In the genomic region with DNA sequence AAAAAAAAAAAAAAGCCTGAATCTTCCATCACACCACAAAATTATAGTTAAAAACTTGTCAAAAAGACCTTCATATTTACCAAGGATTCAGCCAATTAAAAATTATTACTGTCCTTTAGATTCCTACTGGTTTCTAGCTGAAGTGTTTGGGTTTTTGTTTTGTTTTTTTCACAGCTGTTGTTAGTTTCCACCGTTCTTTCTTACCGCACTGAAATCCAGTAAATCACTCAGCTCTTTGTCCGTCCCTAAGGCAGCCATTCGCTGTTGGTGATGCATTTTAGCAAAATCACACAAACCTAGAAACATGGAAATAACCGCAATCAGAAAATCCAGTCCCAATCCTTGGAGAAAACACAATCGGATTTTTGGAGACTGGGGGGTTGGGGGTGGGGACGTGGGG, we compare ENCODE assay signal across 8 cellular contexts. TPM values are rescaled to one million over a fixed set of nuclear protein-coding genes. Genes with fewer than 3 reads are reported as not detected.
DNase-seq lines count a peak whose midpoint lies in the region; ATAC-seq and TF ChIP-seq lines count a peak whose summit lies in the region.

No MANE protein-coding gene starts in this region.

- WGBS in HUES64 = under 1% methylated on average over 6 of the region's 7 CpGs
- 4 to 12% methylated on average over 7 of the region's 7 CpGs for WGBS in tibial nerve, 2 donors

- no peak for ATAC-seq in left lung

- H3K36me3 ChIP-seq in BJ (ENCODE audit: control insufficient read depth, insufficient read depth, low read length) (no peaks in the 10 kb centered on the region), HUES64 (ENCODE audit: insufficient read depth, low read length) (peaks cover 32% of the 10 kb centered on the region), left lung (no peaks in the 10 kb centered on the region), tibial nerve (no peaks in the 10 kb centered on the region)

- CTCF ChIA-PET in BJ (lab: Yijun Ruan, JAX) = interaction anchor here (0.6 kb wide), 3 partner anchors 17 to 988 kb away, joined by 3 to 5 read pairs (median 4); no protein-coding TSS in a partner anchor

- in situ Hi-C loops in astrocyte of the cerebellum (cut with HindIII; ENCODE audit: low sequenced_read_pairs) = no loop called here

- POLR2A ChIA-PET in BJ (lab: Charles Lee) = interaction anchor here (0.7 kb wide), 1 partner anchor 912 kb away, joined by 12 read pairs; no protein-coding TSS in a partner anchor

- H3K4me3 ChIP-seq in BJ (ENCODE audit: low read depth, low read length) (peak overlapping the region; percentile 74), HUES64 (ENCODE audit: low read length) (peak overlapping the region; percentile 75), astrocyte of the cerebellum (ENCODE audit: low read depth, low read length) (peak overlapping the region; percentile 56), left lung (peak overlapping the region; percentile 56 to 61), tibial nerve (peak overlapping the region; percentile 51 to 66 (median 57))

- no peak for TF ChIP-seq CTCF in BJ (IDR thresholded peaks at IDR 0.05; ENCODE audit: insufficient read depth, low read depth, low read length)
- TF ChIP-seq CTCF in astrocyte of the cerebellum (IDR thresholded peaks at IDR 0.05; ENCODE audit: low read depth, low read length, missing control alignments) = no peak
- no peak for TF ChIP-seq CTCF in left lung (IDR thresholded peaks at IDR 0.05)
- TF ChIP-seq CTCF in tibial nerve (IDR thresholded peaks at IDR 0.05) = no peak

- peak overlapping the region; percentile 71 for H3K9ac ChIP-seq in HUES64 (ENCODE audit: low read depth, low read length)

- no peak for TF ChIP-seq POLR2A in tibial nerve (IDR thresholded peaks at IDR 0.05)

- H3K27ac ChIP-seq in HUES64 (ENCODE audit: low read depth, low read length) (peak overlapping the region; percentile 74), left lung (peak overlapping the region; percentile 86 to 91), tibial nerve (peak overlapping the region; percentile 46 to 93 (median 84))

- TF ChIP-seq EP300 in tibial nerve (IDR thresholded peaks at IDR 0.05) = no peak

- no peaks in the 10 kb centered on the region for H3K27me3 ChIP-seq in BJ (ENCODE audit: control insufficient read depth, insufficient read depth, low read length)
- H3K27me3 ChIP-seq in HUES64 (ENCODE audit: insufficient read depth, low read length) = no peaks in the 10 kb centered on the region
- H3K27me3 ChIP-seq in left lung = no peaks in the 10 kb centered on the region
- H3K27me3 ChIP-seq in tibial nerve = no peaks in the 10 kb centered on the region

- intact Hi-C loops in left lung (cut with DNase I) = loop anchor here in 1 of 2 donors (5.0 kb wide), 1 partner anchor 165 kb away; no protein-coding TSS in a partner anchor

- H3K9me3 ChIP-seq in HUES64 (ENCODE audit: insufficient read depth, low read depth, low read length) (no peaks in the 10 kb centered on the region), left lung (no peaks in the 10 kb centered on the region), tibial nerve (no peaks in the 10 kb centered on the region)

- H3K4me1 ChIP-seq in HUES64 (ENCODE audit: insufficient read depth, low read length) (peaks cover 52% of the 10 kb centered on the region), left lung (peaks cover 0 to 17% of the 10 kb centered on the region in 2 donors), tibial nerve (peaks cover 0 to 26% (median 0%) of the 10 kb centered on the region in 4 donors)

- no peak for DNase-seq in BJ (ENCODE audit: low read depth)
- DNase-seq in astrocyte of the cerebellum (ENCODE audit: low read depth) = no peak
- no peak for DNase-seq in left lung
- no peak for DNase-seq in tibial nerve (ENCODE audit: low spot score in 2 of 2)
- no peak for DNase-seq in SHP77 treated with DMSO at 0.1 percent for 48 hours (lab: John Stamatoyannopoulos, UW)
- DNase-seq in T-helper 9 cell = no peak
- no peak for DNase-seq in NCI-H2081 treated with DMSO at 0.1 percent for 48 hours (lab: John Stamatoyannopoulos, UW)

RNA-seq across cellular contexts. Expression of a gene that starts 1.2 kb away (rescaled TPM):
- polyA plus RNA-seq in BJ (2011; rRNA removed) = 65.8 and 68.3 TPM in 2 replicates
- 137 and 192 TPM in 2 replicates for polyA minus RNA-seq in BJ (2011; rRNA and poly(A)+ RNA removed)
- 46.3 TPM for polyA plus RNA-seq in HUES64 (2013, experiment 1 of 2)
- 50.8 TPM for polyA plus RNA-seq in HUES64 (2013, experiment 2 of 2)
- total RNA-seq in left lung (100 to 1,000 TPM in 1 of 2 donors, 10 to 100 TPM in 1; 99.1 to 102 TPM), tibial nerve (100 to 1,000 TPM; 100 to 157 (median 114) TPM)
